Comparison of ENCODE assay signal across 26 cellular contexts in genomic region chr16:83958842-83959565, GRCh38. TPM values are rescaled to one million over a fixed set of nuclear protein-coding genes. Genes with fewer than 3 reads are reported as not detected.
"Had no signal": no experiment of that assay in that cellular context is flagged by ENCODE, and none has a peak within 500 bp of the region (broad histone marks: within the 10 kb centered on the region; RNA-seq: fewer than 3 reads in every experiment).

No MANE protein-coding gene starts in this region.

- H3K9me3 ChIP-seq: lower lobe of right lung, mucosa of descending colon, SJSA1, upper lobe of right lung had no signal

- ATAC-seq: activated T-cell treated with anti-CD3 and anti-CD28 coated beads, Interleukin-2, amount 50 U/mL, for 4 hours; esophagus mucosa; left colon; lower lobe of right lung; mucosa of descending colon; upper lobe of right lung; WTC11 had no signal

- DNase-seq: activated CD4-positive, alpha-beta T cell treated with anti-CD3 and anti-CD28 coated beads, Interleukin-2, amount 50 U/mL, for 4 hours; activated CD8-positive, alpha-beta memory T cell treated with anti-CD3 and anti-CD28 coated beads, Interleukin-2, amount 50 U/mL, for 48 hours; activated effector memory CD4-positive, alpha-beta T cell treated with Interleukin-2 at 50 U/mL for 16 hours; activated naive CD4-positive, alpha-beta T cell treated with anti-CD3 and anti-CD28 coated beads for 36 hours; activated T-cell treated with anti-CD3 and anti-CD28 coated beads, Interleukin-2, amount 50 U/mL, for 4 hours; aorta; central memory CD4-positive, alpha-beta T cell; effector memory CD4-positive, alpha-beta T cell; foreskin melanocyte; left colon; lower lobe of right lung; mesendoderm; mucosa of descending colon; stimulated activated CD4-positive, alpha-beta T cell treated with anti-CD3 and anti-CD28 coated beads, Interleukin-2, amount 100 ng/mL, for 48 hours; stimulated activated CD8-positive, alpha-beta memory T cell treated with anti-CD3 and anti-CD28 coated beads, Interleukin-4, amount 100 ng/mL, for 48 hours; stimulated activated naive CD4-positive, alpha-beta T cell; T-helper 9 cell; upper lobe of right lung had no signal

- H3K4me3 ChIP-seq: lower lobe of right lung, mucosa of descending colon, SJSA1, skin epidermis, upper lobe of right lung had no signal

- H3K27ac ChIP-seq: brain microvascular endothelial cell, lower lobe of right lung, SJSA1, skin epidermis, upper lobe of right lung had no signal

- H3K27me3 ChIP-seq: brain microvascular endothelial cell, SJSA1, upper lobe of right lung had no signal

RNA-seq across cellular contexts. Expression of gene NECAB2, which starts 9.0 kb away (rescaled TPM):
- total RNA-seq: activated CD8-positive, alpha-beta memory T cell treated with anti-CD3 and anti-CD28 coated beads for 36 hours; activated naive CD4-positive, alpha-beta T cell treated with anti-CD3 and anti-CD28 coated beads for 36 hours; activated T-cell treated with anti-CD3 and anti-CD28 coated beads, Interleukin-2, amount 50 U/mL, for 4 hours; dermis microvascular lymphatic vessel endothelial cell; esophagus mucosa; SJSA1; T-helper 1 cell treated with Interleukin-12 subunit alpha and Interleukin-12 subunit beta and Interleukin-4 antibody, amounts not matched to agents 30 ng/mL and 1 ng/mL, for 36 hours; upper lobe of right lung had no signal
